In genomic region chr17:48483471-48484131, GRCh38 we compare ENCODE assay signal across 9 cellular contexts. TPM values are rescaled to one million over a fixed set of nuclear protein-coding genes. Genes with fewer than 3 reads are reported as not detected.
DNase-seq lines count a peak whose midpoint lies in the region; ATAC-seq, FAIRE-seq and TF ChIP-seq lines count a peak whose summit lies in the region.
"Had no signal": no experiment of that assay in that cellular context is flagged by ENCODE, and none has a peak within 500 bp of the region (broad histone marks: within the 10 kb centered on the region; RNA-seq: fewer than 3 reads in every experiment).

No MANE protein-coding gene starts in this region.

- FAIRE-seq in HepG2 (lab: Jason Lieb, UNC) = no peak

- peak; percentile 76 for DNase-seq in NCI-H2029 (lab: John Stamatoyannopoulos, UW)
- DNase-seq in activated T-helper 2 cell treated with anti-CD3 and anti-CD28 coated beads, Interferon-gamma antibody, Interleukin-2, Interleukin-4, amounts not matched to agents 10 μg/mL and 5 μg/mL and 100 μg/mL, durations not matched to agents 14 hours and 24 hours and 36 hours (ENCODE audit: low spot score) = peak; percentile 33
- DNase-seq in mesothelial cell of epicardium (ENCODE audit: low spot score in 2 of 2, unreplicated experiment in 2 of 2) = peak; percentile 30 to 70
- DNase-seq in HepG2 (ENCODE audit: low spot score) = no peak
- no peak for DNase-seq in Right ventricle myocardium inferior (ENCODE audit: missing footprints)
- DNase-seq in adrenal gland = no peak
- DNase-seq in NCI-H446 treated with DMSO at 0.1 percent for 48 hours (lab: John Stamatoyannopoulos, UW) = no peak

- H4K20me1 ChIP-seq in HepG2 (ENCODE audit: insufficient read depth, low read length) = no peaks in the 10 kb centered on the region

- H3K27me3 Mint-ChIP-seq in activated T-helper 2 cell treated with anti-CD3 and anti-CD28 coated beads, Interferon-gamma antibody, Interleukin-2, Interleukin-4, amounts not matched to agents 10 μg/mL and 5 μg/mL and 100 μg/mL, durations not matched to agents 14 hours and 24 hours and 36 hours (ENCODE audit: low read depth) = no peaks in the 10 kb centered on the region
- no peaks in the 10 kb centered on the region for H3K27me3 Mint-ChIP-seq in mesothelial cell of epicardium (ENCODE audit: low read depth)

- POLR2A ChIA-PET in HepG2 (lab: Yijun Ruan, JAX) = no interaction called here

- H3K9me3 ChIP-seq in HepG2 (ENCODE audit: low read length) = no peaks in the 10 kb centered on the region
- no peaks in the 10 kb centered on the region for H3K9me3 ChIP-seq in adrenal gland (replicated peaks in 1 of 3)

- BruUV-seq in HepG2 (replicated peaks; lab: Mats Ljungman, UMichigan) = no TSS peak

- H3K36me3 ChIP-seq in HepG2 (replicated peaks in 1 of 2; ENCODE audit: control insufficient read depth in 1 of 2, insufficient read depth in 2 of 2, low read length in 2 of 2) (no peaks in the 10 kb centered on the region), adrenal gland (replicated peaks in 1 of 2) (no peaks in the 10 kb centered on the region)

- H3K4me3 ChIP-seq in HepG2 (replicated peaks in 1 of 3; ENCODE audit: insufficient read depth in 1 of 3, low read depth in 2 of 3, low read length in 3 of 3) = no peak overlapping the region
- no peak overlapping the region for H3K4me3 ChIP-seq in adrenal gland

- no peaks in the 10 kb centered on the region for H3K79me2 ChIP-seq in HepG2 (ENCODE audit: insufficient read depth, low read length)
- H3K79me2 ChIP-seq: parathyroid adenoma had no signal

- H3K9me3 Mint-ChIP-seq in activated T-helper 2 cell treated with anti-CD3 and anti-CD28 coated beads, Interferon-gamma antibody, Interleukin-2, Interleukin-4, amounts not matched to agents 10 μg/mL and 5 μg/mL and 100 μg/mL, durations not matched to agents 14 hours and 24 hours and 36 hours = no peaks in the 10 kb centered on the region
- H3K9me3 Mint-ChIP-seq in mesothelial cell of epicardium = no peaks in the 10 kb centered on the region

- no peak overlapping the region for H3K4me3 Mint-ChIP-seq in activated T-helper 2 cell treated with anti-CD3 and anti-CD28 coated beads, Interferon-gamma antibody, Interleukin-2, Interleukin-4, amounts not matched to agents 10 μg/mL and 5 μg/mL and 100 μg/mL, durations not matched to agents 14 hours and 24 hours and 36 hours (ENCODE audit: low read depth)
- no peak overlapping the region for H3K4me3 Mint-ChIP-seq in mesothelial cell of epicardium

- intact Hi-C loops in activated T-helper 2 cell treated with anti-CD3 and anti-CD28 coated beads, Interferon-gamma antibody, Interleukin-2, Interleukin-4, amounts not matched to agents 10 μg/mL and 5 μg/mL and 100 μg/mL, durations not matched to agents 14 hours and 24 hours and 36 hours (cut with micrococcal nuclease) = loop anchor here (2.0 kb wide), 3 partner anchors 23 to 43 kb away; no protein-coding TSS in a partner anchor
- intact Hi-C loops in HepG2 (cut with micrococcal nuclease; ENCODE audit: unreplicated experiment) (no loop called here), Right ventricle myocardium inferior (cut with DNase I) (no loop called here), adrenal gland (cut with DNase I) (loop anchor here in 1 of 2 donors (10.0 kb wide), 1 partner anchor 129 kb away; no protein-coding TSS in a partner anchor)

- H3K4me1 ChIP-seq in HepG2 (ENCODE audit: insufficient read depth, low read length) (no peaks in the 10 kb centered on the region), adrenal gland (replicated peaks in 1 of 2) (no peaks in the 10 kb centered on the region)
- H3K4me1 ChIP-seq: parathyroid adenoma had no signal

- TF ChIP-seq POLR2A in HepG2 (IDR thresholded peaks at IDR 0.05; ENCODE audit: insufficient read depth in 1 of 2, low read depth in 2 of 2, low read length in 2 of 2) (no peak), adrenal gland (IDR thresholded peaks at IDR 0.05) (no peak)

- H2AFZ ChIP-seq in HepG2 (ENCODE audit: low read length) = no peak overlapping the region
- H2AFZ ChIP-seq: parathyroid adenoma had no signal

- no peak overlapping the region for H3K27ac ChIP-seq in HepG2 (ENCODE audit: extremely low read length, insufficient read depth, low read length)
- peak overlapping the region in 1 of 5 donors; percentile 5 for H3K27ac ChIP-seq in adrenal gland
- H3K27ac ChIP-seq: parathyroid adenoma had no signal

- 0% methylated on average over 6 of the region's 6 CpGs for WGBS in HepG2 (ENCODE audit: low lambda C conversion rate)
- WGBS in adrenal gland, 4 donors = 55 to 75% (median 64%) methylated on average over 6 of the region's 6 CpGs

- H3K9ac ChIP-seq in HepG2 (ENCODE audit: insufficient read depth, low read depth, low read length) = no peak overlapping the region
- H3K9ac ChIP-seq: parathyroid adenoma had no signal

- TF ChIP-seq RAD21 in HepG2 (CRISPR knock-in tag; IDR thresholded peaks at IDR 0.05) = no peak

- no peaks in the 10 kb centered on the region for H3K36me3 Mint-ChIP-seq in activated T-helper 2 cell treated with anti-CD3 and anti-CD28 coated beads, Interferon-gamma antibody, Interleukin-2, Interleukin-4, amounts not matched to agents 10 μg/mL and 5 μg/mL and 100 μg/mL, durations not matched to agents 14 hours and 24 hours and 36 hours (ENCODE audit: low read depth)
- no peaks in the 10 kb centered on the region for H3K36me3 Mint-ChIP-seq in mesothelial cell of epicardium

- CTCF ChIA-PET in HepG2 (lab: Yijun Ruan, JAX; ENCODE audit: low intra/inter-chr PET ratio, low total read pairs) = no interaction called here

- peaks cover 5 to 37% of the 10 kb centered on the region in 2 experiments for H3K27me3 ChIP-seq in HepG2 (ENCODE audit: control insufficient read depth in 1 of 2, insufficient read depth in 2 of 2, low read length in 2 of 2)
- H3K27me3 ChIP-seq in adrenal gland = no peaks in the 10 kb centered on the region

- peak overlapping the region; percentile 18 for H3K27ac Mint-ChIP-seq in activated T-helper 2 cell treated with anti-CD3 and anti-CD28 coated beads, Interferon-gamma antibody, Interleukin-2, Interleukin-4, amounts not matched to agents 10 μg/mL and 5 μg/mL and 100 μg/mL, durations not matched to agents 14 hours and 24 hours and 36 hours
- H3K27ac Mint-ChIP-seq in mesothelial cell of epicardium = peak overlapping the region; percentile 91

- no peak overlapping the region for H3K4me2 ChIP-seq in HepG2 (ENCODE audit: low read depth, low read length)

- H3K4me1 Mint-ChIP-seq in activated T-helper 2 cell treated with anti-CD3 and anti-CD28 coated beads, Interferon-gamma antibody, Interleukin-2, Interleukin-4, amounts not matched to agents 10 μg/mL and 5 μg/mL and 100 μg/mL, durations not matched to agents 14 hours and 24 hours and 36 hours (ENCODE audit: low read depth) = peaks cover 40% of the 10 kb centered on the region
- H3K4me1 Mint-ChIP-seq in mesothelial cell of epicardium = peaks cover 51% of the 10 kb centered on the region

- in situ Hi-C loops in HepG2 (cut with HindIII; ENCODE audit: extremely low pct_ligation_motif_present, low pct_unique_long_range_greater_than_20kb) = no loop called here

- ATAC-seq in GM18909 (IDR thresholded peaks at IDR 0.05; ENCODE audit: poor library complexity, unreplicated experiment) (peak; percentile 47), HepG2 (no peak), Right ventricle myocardium inferior (no peak)

- TF ChIP-seq CTCF in mesothelial cell of epicardium (IDR thresholded peaks at IDR 0.05; ENCODE audit: unreplicated experiment) (no peak), HepG2 (CRISPR knock-in tag; IDR thresholded peaks at IDR 0.05) (no peak), adrenal gland (IDR thresholded peaks at IDR 0.05) (no peak)

- TF ChIP-seq EP300 in HepG2 (IDR thresholded peaks at IDR 0.05; ENCODE audit: low read depth in 2 of 2, low read length in 2 of 2) (no peak), HepG2 (CRISPR knock-in tag; IDR thresholded peaks at IDR 0.05; ENCODE audit: borderline replicate concordance) (no peak)

RNA-seq across cellular contexts. Expression of gene HOXB1, which starts 47.2 kb away (rescaled TPM):
- not detected in 2 replicates for total RNA-seq in activated T-helper 2 cell treated with anti-CD3 and anti-CD28 coated beads, Interferon-gamma antibody, Interleukin-2, Interleukin-4, amounts not matched to agents 10 μg/mL and 5 μg/mL and 100 μg/mL, durations not matched to agents 14 hours and 24 hours and 36 hours
- 0.24 to 0.43 TPM (median 0.25 TPM) in 3 replicates for total RNA-seq in mesothelial cell of epicardium
- total RNA-seq in HepG2 (2016; rRNA removed; fragmentation: Illumina TruSeq; extraction: Trizol) = not detected in 2 replicates
- total RNA-seq in HepG2 (2016; cell fraction: cytosol; rRNA removed; fragmentation: Illumina TruSeq; extraction: Trizol; ENCODE audit: low read depth) = not detected in 2 replicates
- total RNA-seq in HepG2 (2016; cell fraction: insoluble cytoplasmic fraction; rRNA removed; fragmentation: Illumina TruSeq; extraction: Trizol) = not detected in 2 replicates
- not detected in 2 replicates for total RNA-seq in HepG2 (2016; cell fraction: membrane; rRNA removed; fragmentation: Illumina TruSeq; extraction: Trizol)
- total RNA-seq in HepG2 (2016; cell fraction: nucleus; rRNA removed; fragmentation: Illumina TruSeq; extraction: Trizol) = not detected in 2 replicates
- not detected in 2 replicates for polyA plus RNA-seq in HepG2 (2011; rRNA removed)
- polyA plus RNA-seq in HepG2 (2011; cell fraction: cytosol; rRNA removed) = not detected in 2 replicates
- not detected in 2 replicates for polyA plus RNA-seq in HepG2 (2011; cell fraction: nucleus; rRNA removed)
- not detected in 2 replicates for polyA plus RNA-seq in HepG2 (2012)
- polyA plus RNA-seq in HepG2 (2016; cell fraction: cytosol; fragmentation: Illumina TruSeq; extraction: Trizol; ENCODE audit: low read depth) = not detected in 2 replicates
- polyA plus RNA-seq in HepG2 (2016; cell fraction: insoluble cytoplasmic fraction; fragmentation: Illumina TruSeq; extraction: Trizol; ENCODE audit: low read depth) = not detected in 2 replicates
- polyA plus RNA-seq in HepG2 (2016; cell fraction: membrane; fragmentation: Illumina TruSeq; extraction: Trizol; ENCODE audit: low read depth) = not detected in 2 replicates
- polyA plus RNA-seq in HepG2 (2016; cell fraction: nucleus; fragmentation: Illumina TruSeq; extraction: Trizol; ENCODE audit: insufficient read depth, low read depth) = not detected in 2 replicates
- not detected in 2 replicates for polyA minus RNA-seq in HepG2 (2011; rRNA and poly(A)+ RNA removed; ENCODE audit: low replicate concordance)
- not detected in 2 replicates for polyA minus RNA-seq in HepG2 (2011; cell fraction: cytosol; rRNA and poly(A)+ RNA removed)
- polyA minus RNA-seq in HepG2 (2011; cell fraction: nucleus; rRNA and poly(A)+ RNA removed) = not detected in 2 replicates
- not detected for total RNA-seq in Right ventricle myocardium inferior
- total RNA-seq in adrenal gland = not detected
- not detected for polyA plus RNA-seq in adrenal gland

RNA-seq across cellular contexts. Expression of gene SKAP1, which starts 53.6 kb away (rescaled TPM):
- total RNA-seq in activated T-helper 2 cell treated with anti-CD3 and anti-CD28 coated beads, Interferon-gamma antibody, Interleukin-2, Interleukin-4, amounts not matched to agents 10 μg/mL and 5 μg/mL and 100 μg/mL, durations not matched to agents 14 hours and 24 hours and 36 hours = 60.5 and 67.9 TPM in 2 replicates
- total RNA-seq in mesothelial cell of epicardium (3.4 to 4.3 TPM (median 3.4 TPM) in 3 replicates), HepG2 (2016; rRNA removed; fragmentation: Illumina TruSeq; extraction: Trizol) (not detected in 2 replicates), Right ventricle myocardium inferior (0.38 TPM), adrenal gland (10 to 100 TPM in 2 of 8 donors, 1 to 10 TPM in 6; 3.2 to 24.0 (median 8.6) TPM)
- not detected in 2 replicates for total RNA-seq in HepG2 (2016; cell fraction: cytosol; rRNA removed; fragmentation: Illumina TruSeq; extraction: Trizol; ENCODE audit: low read depth)
- total RNA-seq in HepG2 (2016; cell fraction: insoluble cytoplasmic fraction; rRNA removed; fragmentation: Illumina TruSeq; extraction: Trizol) = 0.17 TPM in 1 of 2 replicates, not detected in the other
- not detected in 2 replicates for total RNA-seq in HepG2 (2016; cell fraction: membrane; rRNA removed; fragmentation: Illumina TruSeq; extraction: Trizol)
- total RNA-seq in HepG2 (2016; cell fraction: nucleus; rRNA removed; fragmentation: Illumina TruSeq; extraction: Trizol) = not detected in 2 replicates
- polyA plus RNA-seq in HepG2 (2011; rRNA removed) (0.21 TPM in 1 of 2 replicates, not detected in the other), adrenal gland (100 to 1,000 TPM in 1 of 3 donors, 10 to 100 TPM in 2; 28.1 to 117 (median 52.8) TPM)
- polyA plus RNA-seq in HepG2 (2011; cell fraction: cytosol; rRNA removed) = not detected in 2 replicates
- polyA plus RNA-seq in HepG2 (2011; cell fraction: nucleus; rRNA removed) = not detected in 2 replicates
- 0.60 TPM in 1 of 2 replicates, not detected in the other for polyA plus RNA-seq in HepG2 (2012)
- 0.18 and 0.36 TPM in 2 replicates for polyA plus RNA-seq in HepG2 (2016; cell fraction: cytosol; fragmentation: Illumina TruSeq; extraction: Trizol; ENCODE audit: low read depth)
- polyA plus RNA-seq in HepG2 (2016; cell fraction: insoluble cytoplasmic fraction; fragmentation: Illumina TruSeq; extraction: Trizol; ENCODE audit: low read depth) = not detected in 2 replicates
- polyA plus RNA-seq in HepG2 (2016; cell fraction: membrane; fragmentation: Illumina TruSeq; extraction: Trizol; ENCODE audit: low read depth) = 0.28 TPM in 1 of 2 replicates, not detected in the other
- not detected in 2 replicates for polyA plus RNA-seq in HepG2 (2016; cell fraction: nucleus; fragmentation: Illumina TruSeq; extraction: Trizol; ENCODE audit: insufficient read depth, low read depth)
- polyA minus RNA-seq in HepG2 (2011; rRNA and poly(A)+ RNA removed; ENCODE audit: low replicate concordance) = not detected in 2 replicates
- polyA minus RNA-seq in HepG2 (2011; cell fraction: cytosol; rRNA and poly(A)+ RNA removed) = not detected in 2 replicates
- polyA minus RNA-seq in HepG2 (2011; cell fraction: nucleus; rRNA and poly(A)+ RNA removed) = not detected in 2 replicates

Comparison
In these comparisons a context has a peak if more than half of its experiments do, and no peak if none do; other contexts are left out.
1. DNase-seq: peak in NCI-H2029 (single experiment), activated T-helper 2 cell treated with anti-CD3 and anti-CD28 coated beads, Interferon-gamma antibody, Interleukin-2, Interleukin-4, amounts not matched to agents 10 μg/mL and 5 μg/mL and 100 μg/mL, durations not matched to agents 14 hours and 24 hours and 36 hours (single experiment) and mesothelial cell of epicardium (2 of 2); none in HepG2 (single experiment), Right ventricle myocardium inferior (single experiment), adrenal gland (0 of 7) and NCI-H446 treated with DMSO at 0.1 percent for 48 hours (single experiment).